In the genomic region with DNA sequence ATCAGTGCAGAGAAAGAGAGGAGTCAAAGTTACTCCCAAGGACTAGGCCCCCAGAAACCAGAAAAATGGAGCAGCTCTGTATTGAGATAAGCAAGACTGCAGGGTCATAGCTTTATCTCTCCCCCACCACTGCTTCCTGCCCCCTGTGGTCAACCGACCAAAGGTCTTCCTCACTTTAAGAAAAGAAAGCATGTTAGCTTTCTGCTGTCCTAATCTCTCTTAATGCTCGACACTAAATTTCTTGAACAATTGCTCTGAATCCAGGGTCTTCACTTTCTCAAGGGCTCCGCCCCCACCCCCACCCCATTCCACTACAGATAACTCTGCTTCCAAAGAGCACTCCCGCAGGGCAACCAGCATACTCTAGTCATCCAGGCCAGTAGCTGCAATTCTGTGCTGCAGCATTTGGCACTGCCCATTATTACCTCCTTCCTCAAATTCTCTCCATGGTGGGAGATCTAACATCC, we compare ENCODE assay signal across 20 cellular contexts. TPM values are rescaled to one million over a fixed set of nuclear protein-coding genes. Genes with fewer than 3 reads are reported as not detected.
A peak's percentile ranks its signal among the peaks of the same experiment; 100 is the strongest.
DNase-seq lines count a peak whose midpoint lies in the region; ATAC-seq and TF ChIP-seq lines count a peak whose summit lies in the region.
"Had no signal": no experiment of that assay in that cellular context is flagged by ENCODE, and none has a peak within 500 bp of the region (broad histone marks: within the 10 kb centered on the region; RNA-seq: fewer than 3 reads in every experiment).

No MANE protein-coding gene starts in this region.

- no peak for TF ChIP-seq CTCF in Caco-2 (IDR thresholded peaks at IDR 0.05; ENCODE audit: insufficient read depth in 1 of 2, low read depth in 1 of 2, low read length in 1 of 2, severe bottlenecking in 1 of 2, unreplicated experiment in 1 of 2)
- no peak for TF ChIP-seq CTCF in activated CD8-positive, alpha-beta T cell treated with anti-CD3 and anti-CD28 coated beads for 36 hours (IDR thresholded peaks at IDR 0.05)

- H3K36me3 ChIP-seq in Caco-2 (ENCODE audit: control insufficient read depth, insufficient read depth, low read length) (no peaks in the 10 kb centered on the region; the same call in 1 of the 2 replicates), iPS-18a (ENCODE audit: control insufficient read depth, low read depth, low read length) (no peaks in the 10 kb centered on the region)
- H3K36me3 ChIP-seq: vagina had no signal

- H3K9ac ChIP-seq in iPS-18a (ENCODE audit: low read length), result peak overlapping the region; percentile 29

- no peaks in the 10 kb centered on the region for H3K4me1 Mint-ChIP-seq in Caco-2 (ENCODE audit: low read depth, unreplicated experiment)
- H3K4me1 Mint-ChIP-seq in activated CD8-positive, alpha-beta T cell treated with anti-CD3 and anti-CD28 coated beads for 36 hours (ENCODE audit: low read depth), result peaks cover 12% of the 10 kb centered on the region
- H3K4me1 Mint-ChIP-seq: memory B cell had no signal

- H3K27me3 Mint-ChIP-seq in Caco-2 (ENCODE audit: insufficient read depth, unreplicated experiment), result no peaks in the 10 kb centered on the region
- no peaks in the 10 kb centered on the region for H3K27me3 Mint-ChIP-seq in activated CD8-positive, alpha-beta T cell treated with anti-CD3 and anti-CD28 coated beads for 36 hours
- H3K27me3 Mint-ChIP-seq: CD4-positive, alpha-beta T cell had no signal

- peak; percentile 78 for ATAC-seq in HG03571 (IDR thresholded peaks at IDR 0.05; ENCODE audit: unreplicated experiment)
- no peak for ATAC-seq in activated CD8-positive, alpha-beta T cell treated with anti-CD3 and anti-CD28 coated beads for 36 hours
- ATAC-seq: right cardiac atrium had no signal

- peak overlapping the region; percentile 74 for H3K27ac ChIP-seq in iPS-18a (ENCODE audit: low read length)
- H3K27ac ChIP-seq: PC-9, SK-N-MC, vagina had no signal

- peak; percentile 24 to 59 for DNase-seq in Caco-2
- peak; percentile 33 for DNase-seq in activated CD8-positive, alpha-beta T cell treated with anti-CD3 and anti-CD28 coated beads for 36 hours
- no peak for DNase-seq in RKO (ENCODE audit: low spot score)
- DNase-seq in NCI-H2196 treated with DMSO at 0.1 percent for 48 hours (lab: John Stamatoyannopoulos, UW; ENCODE audit: unreplicated experiment), result no peak
- no peak for DNase-seq in T1000 (lab: John Stamatoyannopoulos, UW)
- DNase-seq in activated CD4-positive, alpha-beta T cell treated with anti-CD3 and anti-CD28 coated beads for 1 hour, result no peak
- DNase-seq: activated effector memory CD4-positive, alpha-beta T cell treated with Interleukin-2 at 50 U/mL for 16 hours; amniotic stem cell; CD4-positive, alpha-beta T cell; cerebellar nuclear complex; NCI-H2029 treated with DMSO at 0.1 percent for 48 hours; NCI-H526; PC-9; right cardiac atrium had no signal

- H3K9me3 Mint-ChIP-seq in Caco-2 (ENCODE audit: unreplicated experiment), result no peaks in the 10 kb centered on the region
- peaks cover 4% of the 10 kb centered on the region for H3K9me3 Mint-ChIP-seq in activated CD8-positive, alpha-beta T cell treated with anti-CD3 and anti-CD28 coated beads for 36 hours
- H3K9me3 Mint-ChIP-seq: neural crest cell had no signal

- H3K4me1 ChIP-seq in Caco-2 (peaks cover 36% of the 10 kb centered on the region), iPS-18a (ENCODE audit: control insufficient read depth, low read depth, low read length) (peaks cover 52% of the 10 kb centered on the region)
- H3K4me1 ChIP-seq: vagina had no signal

- H3K9me3 ChIP-seq in Caco-2 (no peaks in the 10 kb centered on the region), iPS-18a (ENCODE audit: control insufficient read depth, low read depth, low read length) (no peaks in the 10 kb centered on the region)
- H3K9me3 ChIP-seq: vagina had no signal

- no peak overlapping the region for H3K27ac Mint-ChIP-seq in Caco-2 (ENCODE audit: unreplicated experiment)
- H3K27ac Mint-ChIP-seq in activated CD8-positive, alpha-beta T cell treated with anti-CD3 and anti-CD28 coated beads for 36 hours, result no peak overlapping the region
- H3K27ac Mint-ChIP-seq: CD4-positive, alpha-beta T cell; memory B cell had no signal

- POLR2A ChIA-PET in Caco-2 (lab: Charles Lee), result interaction anchor here (0.7 kb wide), 1 partner anchor 382 kb away, joined by 3 read pairs; a partner anchor contains a TSS
- POLR2A ChIA-PET in activated CD8-positive, alpha-beta T cell treated with anti-CD3 and anti-CD28 coated beads for 36 hours (lab: Charles Lee), result interaction anchor here (0.6 to 1.1 kb wide), 2 partner anchors 14 to 67 kb away, joined by 3 to 4 read pairs; no protein-coding TSS in a partner anchor

- no peak overlapping the region for H3K4me3 Mint-ChIP-seq in Caco-2 (ENCODE audit: unreplicated experiment)
- H3K4me3 Mint-ChIP-seq in activated CD8-positive, alpha-beta T cell treated with anti-CD3 and anti-CD28 coated beads for 36 hours, result no peak overlapping the region
- H3K4me3 Mint-ChIP-seq: CD4-positive, alpha-beta T cell; memory B cell; neural crest cell had no signal

- H3K36me3 Mint-ChIP-seq in Caco-2 (ENCODE audit: insufficient read depth, unreplicated experiment), result no peaks in the 10 kb centered on the region
- H3K36me3 Mint-ChIP-seq in activated CD8-positive, alpha-beta T cell treated with anti-CD3 and anti-CD28 coated beads for 36 hours (ENCODE audit: low read depth), result peaks cover 8% of the 10 kb centered on the region
- H3K36me3 Mint-ChIP-seq: memory B cell had no signal

- intact Hi-C loops in Caco-2 (cut with micrococcal nuclease; ENCODE audit: unreplicated experiment), result loop anchor here (2.0 kb wide), 1 partner anchor 32 kb away; a partner anchor contains a TSS
- intact Hi-C loops in activated CD8-positive, alpha-beta T cell treated with anti-CD3 and anti-CD28 coated beads for 36 hours (cut with micrococcal nuclease), result no loop called here

- CTCF ChIA-PET in Caco-2 (lab: Charles Lee), result interaction anchor here (0.7 to 1.6 kb wide), 4 partner anchors 15 to 137 kb away, joined by 4 to 8 read pairs (median 4); a partner anchor contains a TSS
- CTCF ChIA-PET in activated CD8-positive, alpha-beta T cell treated with anti-CD3 and anti-CD28 coated beads for 36 hours (lab: Charles Lee), result interaction anchor here (0.9 to 1.7 kb wide), 8 partner anchors 9 to 265 kb away, joined by 3 to 4 read pairs (median 3); no protein-coding TSS in a partner anchor

- H3K4me3 ChIP-seq in Caco-2 (ENCODE audit: low read depth, low read length) (no peak overlapping the region), iPS-18a (ENCODE audit: low read length) (peak overlapping the region; percentile 36)
- H3K4me3 ChIP-seq: PC-9, SK-N-MC, vagina had no signal

- no TSS peak for BruUV-seq in Caco-2 (replicated peaks; lab: Mats Ljungman, UMichigan)

- H3K27me3 ChIP-seq in Caco-2 (replicated peaks; ENCODE audit: control insufficient read depth, insufficient read depth, low read length), result no peaks in the 10 kb centered on the region
- H3K27me3 ChIP-seq in iPS-18a (ENCODE audit: control insufficient read depth, insufficient read depth, low read length), result no peaks in the 10 kb centered on the region
- H3K27me3 ChIP-seq: vagina had no signal

RNA-seq across cellular contexts. Expression of a gene that starts 31.9 kb away (rescaled TPM):
- 21.4 and 22.4 TPM in 2 replicates for total RNA-seq in Caco-2 (2022)
- total RNA-seq in activated CD8-positive, alpha-beta T cell treated with anti-CD3 and anti-CD28 coated beads for 36 hours, result 10 to 100 TPM; 25.1 to 28.8 TPM

Comparison
In these comparisons a context has a peak if more than half of its experiments do, and no peak if none do; other contexts are left out.
1. DNase-seq: peak in Caco-2 (2 of 2) and activated CD8-positive, alpha-beta T cell treated with anti-CD3 and anti-CD28 coated beads for 36 hours (single experiment); none in RKO (single experiment), NCI-H2196 treated with DMSO at 0.1 percent for 48 hours (single experiment), T1000 (single experiment) and activated CD4-positive, alpha-beta T cell treated with anti-CD3 and anti-CD28 coated beads for 1 hour (single experiment).